In genomic region chr3:72569754-72570440, GRCh38 we compare ENCODE assay signal across 26 cellular contexts.
"Had no signal": no experiment of that assay in that cellular context is flagged by ENCODE, and none has a peak within 500 bp of the region (broad histone marks: within the 10 kb centered on the region; RNA-seq: fewer than 3 reads in every experiment).

No MANE protein-coding gene starts in this region.

- H3K27me3 ChIP-seq: brain microvascular endothelial cell, dorsolateral prefrontal cortex had no signal

- DNase-seq: activated CD4-positive, alpha-beta memory T cell treated with anti-CD3 and anti-CD28 coated beads for 36 hours; activated CD4-positive, alpha-beta T cell treated with anti-CD3 and anti-CD28 coated beads for 36 hours; activated CD4-positive, alpha-beta T cell treated with anti-CD3 and anti-CD28 coated beads, Interleukin-2, amount 10 ng/mL, durations not matched to agents 24 days and 14 days; activated CD4-positive, CD25-positive, alpha-beta regulatory T cell; activated CD4-positive, CD25-positive, alpha-beta regulatory T cell treated with anti-CD3 and anti-CD28 coated beads, Interleukin-2, amount 50 U/mL, for 72 hours; activated CD8-positive, alpha-beta memory T cell treated with anti-CD3 and anti-CD28 coated beads, Interleukin-2, amount 10 ng/mL, durations not matched to agents 7 days and 5 days; activated CD8-positive, alpha-beta memory T cell treated with anti-CD3 and anti-CD28 coated beads, Interleukin-2, amount 50 U/mL, for 4 hours; activated CD8-positive, alpha-beta T cell treated with anti-CD3 and anti-CD28 coated beads, Interleukin-2, amount 10 ng/mL, durations not matched to agents 7 days and 5 days; activated effector memory CD4-positive, alpha-beta T cell treated with anti-CD3 and anti-CD28 coated beads, Interleukin-2, amount 50 U/mL, for 16 hours; activated naive CD4-positive, alpha-beta T cell treated with anti-CD3 and anti-CD28 coated beads for 36 hours; activated T-cell treated with anti-CD3 and anti-CD28 coated beads, Interleukin-2, amount 50 U/mL, for 1 hour; activated T-cell treated with anti-CD3 and anti-CD28 coated beads, Interleukin-2, amount 50 U/mL, for 48 hours; amniotic stem cell; anterior cingulate cortex; brain microvascular endothelial cell; dorsolateral prefrontal cortex; effector memory CD4-positive, alpha-beta T cell; endodermal cell; foreskin fibroblast; head of caudate nucleus; T-helper 2 cell had no signal

- H3K36me3 ChIP-seq: brain microvascular endothelial cell had no signal

- H3K27ac ChIP-seq: brain microvascular endothelial cell, coronary artery, dorsolateral prefrontal cortex had no signal

- ATAC-seq: activated CD4-positive, alpha-beta T cell treated with anti-CD3 and anti-CD28 coated beads for 36 hours; activated CD8-positive, alpha-beta memory T cell treated with anti-CD3 and anti-CD28 coated beads, Interleukin-2, amount 10 ng/mL, durations not matched to agents 7 days and 5 days; activated CD8-positive, alpha-beta T cell treated with anti-CD3 and anti-CD28 coated beads, Interleukin-2, amount 10 ng/mL, durations not matched to agents 7 days and 5 days; esophagus mucosa had no signal

- H3K4me3 ChIP-seq: coronary artery, dorsolateral prefrontal cortex had no signal

- FAIRE-seq: astrocyte, bronchial epithelial cell, frontal cortex had no signal
